In the genomic region with DNA sequence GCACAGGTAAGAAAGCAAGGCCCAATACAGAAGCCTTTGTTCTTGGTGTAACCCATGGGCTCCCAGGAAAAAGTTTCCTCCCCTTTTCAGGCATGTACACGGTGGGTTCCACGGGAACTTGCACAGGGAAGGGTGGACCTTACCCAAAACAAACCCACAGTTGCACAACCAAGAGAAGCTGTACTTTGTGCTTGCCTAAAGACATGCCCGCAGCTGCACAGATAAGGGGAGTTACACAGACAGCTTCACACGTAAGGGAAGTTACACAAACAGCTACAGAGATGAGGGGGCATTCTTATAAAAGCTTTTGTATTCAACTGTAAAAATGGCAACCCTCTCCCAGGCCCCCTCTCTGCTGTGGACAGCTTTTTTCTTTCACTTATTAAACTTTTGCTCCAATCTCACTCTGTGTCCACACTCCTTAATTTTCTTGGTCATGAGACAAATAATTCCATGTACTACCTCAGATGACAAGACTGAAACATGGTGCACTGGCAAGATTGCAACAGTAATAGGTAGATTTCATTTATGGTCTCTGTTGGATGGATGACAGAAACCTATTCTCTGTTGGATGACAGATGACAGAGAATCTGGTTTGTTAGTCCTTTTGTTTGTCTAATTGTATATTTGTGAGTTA, we compare ENCODE assay signal across 1 cellular context.
TF ChIP-seq lines count a peak whose summit lies in the region.

No MANE protein-coding gene starts in this region.

TF ChIP-seq in HepG2, 621 proteins besides CTCF, POLR2A, EP300 and RAD21 (continued from another document and continues in another):
- no peak for TF ChIP-seq ZNF562 (CRISPR knock-in tag; IDR thresholded peaks at IDR 0.05; ENCODE audit: borderline replicate concordance)
- peak; percentile 70; the same call in 1 of the 2 replicates for TF ChIP-seq POGK (CRISPR knock-in tag; conservative IDR thresholded peaks at IDR 0.05)
- TF ChIP-seq TOPORS (CRISPR knock-in tag; IDR thresholded peaks at IDR 0.05), result no peak
- TF ChIP-seq, protein P1, sequence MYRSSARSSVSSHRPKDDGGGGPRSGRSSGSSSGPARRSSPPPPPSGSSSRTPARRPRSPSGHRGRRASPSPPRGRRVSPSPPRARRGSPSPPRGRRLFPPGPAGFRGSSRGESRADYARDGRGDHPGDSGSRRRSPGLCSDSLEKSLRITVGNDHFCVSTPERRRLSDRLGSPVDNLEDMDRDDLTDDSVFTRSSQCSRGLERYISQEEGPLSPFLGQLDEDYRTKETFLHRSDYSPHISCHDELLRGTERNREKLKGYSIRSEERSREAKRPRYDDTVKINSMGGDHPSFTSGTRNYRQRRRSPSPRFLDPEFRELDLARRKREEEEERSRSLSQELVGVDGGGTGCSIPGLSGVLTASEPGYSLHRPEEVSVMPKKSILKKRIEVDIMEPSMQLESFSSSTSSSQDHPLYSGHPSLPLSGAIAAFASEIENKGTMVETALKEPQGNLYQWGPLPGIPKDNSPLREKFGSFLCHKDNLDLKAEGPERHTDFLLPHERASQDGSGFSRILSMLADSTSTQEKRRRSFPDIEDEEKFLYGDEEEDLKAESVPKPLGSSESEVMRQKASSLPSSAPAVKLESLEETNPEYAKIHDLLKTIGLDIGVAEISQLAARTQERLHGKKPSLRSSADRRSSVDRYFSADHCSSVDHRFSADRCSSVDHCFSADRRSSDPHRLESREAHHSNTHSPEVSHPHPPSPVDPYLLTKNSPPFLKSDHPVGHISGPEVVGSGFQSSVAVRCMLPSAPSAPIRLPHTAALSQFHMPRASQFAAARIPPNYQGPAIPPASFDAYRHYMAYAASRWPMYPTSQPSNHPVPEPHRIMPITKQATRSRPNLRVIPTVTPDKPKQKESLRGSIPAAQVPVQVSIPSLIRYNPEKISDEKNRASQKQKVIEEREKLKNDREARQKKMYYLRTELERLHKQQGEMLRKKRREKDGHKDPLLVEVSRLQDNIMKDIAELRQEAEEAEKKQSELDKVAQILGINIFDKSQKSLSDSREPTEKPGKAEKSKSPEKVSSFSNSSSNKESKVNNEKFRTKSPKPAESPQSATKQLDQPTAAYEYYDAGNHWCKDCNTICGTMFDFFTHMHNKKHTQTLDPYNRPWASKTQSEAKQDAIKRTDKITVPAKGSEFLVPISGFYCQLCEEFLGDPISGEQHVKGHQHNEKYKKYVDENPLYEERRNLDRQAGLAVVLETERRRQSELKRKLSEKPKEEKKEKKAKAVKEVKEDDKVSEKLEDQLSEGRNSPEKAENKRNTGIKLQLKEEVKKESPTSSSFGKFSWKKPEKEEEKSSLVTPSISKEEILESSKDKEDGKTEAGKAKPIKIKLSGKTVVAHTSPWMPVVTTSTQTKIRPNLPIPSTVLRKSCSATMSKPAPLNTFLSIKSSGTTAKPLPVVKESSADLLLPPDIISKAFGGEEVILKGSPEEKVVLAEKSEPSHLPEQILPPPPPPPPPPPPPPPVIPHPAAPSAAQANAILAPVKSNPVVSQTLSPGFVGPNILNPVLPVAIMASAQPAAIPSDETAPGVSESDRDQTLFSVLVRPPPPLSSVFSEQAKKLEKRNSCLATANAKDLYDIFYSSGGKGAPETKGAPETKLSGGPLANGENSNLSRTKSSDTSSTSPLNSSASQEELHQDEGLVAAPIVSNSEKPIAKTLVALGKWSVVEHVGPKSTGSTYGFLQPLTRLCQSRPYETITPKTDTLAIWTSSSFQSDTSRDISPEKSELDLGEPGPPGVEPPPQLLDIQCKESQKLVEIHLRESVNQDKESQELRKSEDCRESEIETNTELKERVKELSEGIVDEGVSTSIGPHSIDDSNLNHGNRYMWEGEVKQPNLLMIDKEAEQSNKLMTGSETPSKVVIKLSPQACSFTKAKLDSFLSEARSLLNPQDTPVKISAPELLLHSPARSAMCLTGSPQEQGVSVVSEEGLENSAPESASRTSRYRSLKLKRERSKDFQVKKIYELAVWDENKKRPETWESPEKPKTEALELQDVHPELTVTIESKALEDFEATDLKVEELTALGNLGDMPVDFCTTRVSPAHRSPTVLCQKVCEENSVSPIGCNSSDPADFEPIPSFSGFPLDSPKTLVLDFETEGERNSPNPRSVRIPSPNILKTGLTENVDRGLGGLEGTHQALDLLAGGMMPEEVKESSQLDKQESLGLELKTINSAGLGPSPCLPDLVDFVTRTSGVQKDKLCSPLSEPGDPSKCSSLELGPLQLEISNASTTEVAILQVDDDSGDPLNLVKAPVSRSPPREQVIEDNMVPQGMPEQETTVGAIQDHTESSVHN (CRISPR knock-in tag; IDR thresholded peaks at IDR 0.05), result no peak
- TF ChIP-seq ZBTB49 (CRISPR knock-in tag; IDR thresholded peaks at IDR 0.05; ENCODE audit: borderline replicate concordance), result no peak
- no peak for TF ChIP-seq ZNF207 (IDR thresholded peaks at IDR 0.05; ENCODE audit: borderline replicate concordance)
- no peak for TF ChIP-seq ZNF382 (CRISPR knock-in tag; IDR thresholded peaks at IDR 0.05; ENCODE audit: borderline replicate concordance)
- TF ChIP-seq ZNF816 (CRISPR knock-in tag; IDR thresholded peaks at IDR 0.05; ENCODE audit: borderline replicate concordance), result no peak
- no peak for TF ChIP-seq TRAFD1 (CRISPR knock-in tag; IDR thresholded peaks at IDR 0.05; ENCODE audit: borderline replicate concordance)
- TF ChIP-seq RBAK (CRISPR knock-in tag; IDR thresholded peaks at IDR 0.05), result no peak
- TF ChIP-seq ZNF775 (CRISPR knock-in tag; IDR thresholded peaks at IDR 0.05; ENCODE audit: borderline replicate concordance), result no peak
- peak; percentile 68; the same call in 1 of the 2 replicates for TF ChIP-seq BORCS8-MEF2B (CRISPR knock-in tag; IDR thresholded peaks at IDR 0.05)
- TF ChIP-seq ZBTB3 (CRISPR knock-in tag; IDR thresholded peaks at IDR 0.05; ENCODE audit: borderline replicate concordance, low read depth), result no peak
- peak; percentile 12; the same call in 1 of the 2 replicates for TF ChIP-seq ZNF12 (CRISPR knock-in tag; IDR thresholded peaks at IDR 0.05)
- TF ChIP-seq ERF (CRISPR knock-in tag; IDR thresholded peaks at IDR 0.05), result 0 out of 2 replicates have a peak, but pooled peaks have one; percentile 51
- TF ChIP-seq ZNF670 (CRISPR knock-in tag; IDR thresholded peaks at IDR 0.05; ENCODE audit: borderline replicate concordance), result peak; percentile 37; the same call in 1 of the 2 replicates
- peak; percentile 39; the same call in 1 of the 2 replicates for TF ChIP-seq TBX3 (IDR thresholded peaks at IDR 0.05; ENCODE audit: borderline replicate concordance)
- TF ChIP-seq, protein P2, sequence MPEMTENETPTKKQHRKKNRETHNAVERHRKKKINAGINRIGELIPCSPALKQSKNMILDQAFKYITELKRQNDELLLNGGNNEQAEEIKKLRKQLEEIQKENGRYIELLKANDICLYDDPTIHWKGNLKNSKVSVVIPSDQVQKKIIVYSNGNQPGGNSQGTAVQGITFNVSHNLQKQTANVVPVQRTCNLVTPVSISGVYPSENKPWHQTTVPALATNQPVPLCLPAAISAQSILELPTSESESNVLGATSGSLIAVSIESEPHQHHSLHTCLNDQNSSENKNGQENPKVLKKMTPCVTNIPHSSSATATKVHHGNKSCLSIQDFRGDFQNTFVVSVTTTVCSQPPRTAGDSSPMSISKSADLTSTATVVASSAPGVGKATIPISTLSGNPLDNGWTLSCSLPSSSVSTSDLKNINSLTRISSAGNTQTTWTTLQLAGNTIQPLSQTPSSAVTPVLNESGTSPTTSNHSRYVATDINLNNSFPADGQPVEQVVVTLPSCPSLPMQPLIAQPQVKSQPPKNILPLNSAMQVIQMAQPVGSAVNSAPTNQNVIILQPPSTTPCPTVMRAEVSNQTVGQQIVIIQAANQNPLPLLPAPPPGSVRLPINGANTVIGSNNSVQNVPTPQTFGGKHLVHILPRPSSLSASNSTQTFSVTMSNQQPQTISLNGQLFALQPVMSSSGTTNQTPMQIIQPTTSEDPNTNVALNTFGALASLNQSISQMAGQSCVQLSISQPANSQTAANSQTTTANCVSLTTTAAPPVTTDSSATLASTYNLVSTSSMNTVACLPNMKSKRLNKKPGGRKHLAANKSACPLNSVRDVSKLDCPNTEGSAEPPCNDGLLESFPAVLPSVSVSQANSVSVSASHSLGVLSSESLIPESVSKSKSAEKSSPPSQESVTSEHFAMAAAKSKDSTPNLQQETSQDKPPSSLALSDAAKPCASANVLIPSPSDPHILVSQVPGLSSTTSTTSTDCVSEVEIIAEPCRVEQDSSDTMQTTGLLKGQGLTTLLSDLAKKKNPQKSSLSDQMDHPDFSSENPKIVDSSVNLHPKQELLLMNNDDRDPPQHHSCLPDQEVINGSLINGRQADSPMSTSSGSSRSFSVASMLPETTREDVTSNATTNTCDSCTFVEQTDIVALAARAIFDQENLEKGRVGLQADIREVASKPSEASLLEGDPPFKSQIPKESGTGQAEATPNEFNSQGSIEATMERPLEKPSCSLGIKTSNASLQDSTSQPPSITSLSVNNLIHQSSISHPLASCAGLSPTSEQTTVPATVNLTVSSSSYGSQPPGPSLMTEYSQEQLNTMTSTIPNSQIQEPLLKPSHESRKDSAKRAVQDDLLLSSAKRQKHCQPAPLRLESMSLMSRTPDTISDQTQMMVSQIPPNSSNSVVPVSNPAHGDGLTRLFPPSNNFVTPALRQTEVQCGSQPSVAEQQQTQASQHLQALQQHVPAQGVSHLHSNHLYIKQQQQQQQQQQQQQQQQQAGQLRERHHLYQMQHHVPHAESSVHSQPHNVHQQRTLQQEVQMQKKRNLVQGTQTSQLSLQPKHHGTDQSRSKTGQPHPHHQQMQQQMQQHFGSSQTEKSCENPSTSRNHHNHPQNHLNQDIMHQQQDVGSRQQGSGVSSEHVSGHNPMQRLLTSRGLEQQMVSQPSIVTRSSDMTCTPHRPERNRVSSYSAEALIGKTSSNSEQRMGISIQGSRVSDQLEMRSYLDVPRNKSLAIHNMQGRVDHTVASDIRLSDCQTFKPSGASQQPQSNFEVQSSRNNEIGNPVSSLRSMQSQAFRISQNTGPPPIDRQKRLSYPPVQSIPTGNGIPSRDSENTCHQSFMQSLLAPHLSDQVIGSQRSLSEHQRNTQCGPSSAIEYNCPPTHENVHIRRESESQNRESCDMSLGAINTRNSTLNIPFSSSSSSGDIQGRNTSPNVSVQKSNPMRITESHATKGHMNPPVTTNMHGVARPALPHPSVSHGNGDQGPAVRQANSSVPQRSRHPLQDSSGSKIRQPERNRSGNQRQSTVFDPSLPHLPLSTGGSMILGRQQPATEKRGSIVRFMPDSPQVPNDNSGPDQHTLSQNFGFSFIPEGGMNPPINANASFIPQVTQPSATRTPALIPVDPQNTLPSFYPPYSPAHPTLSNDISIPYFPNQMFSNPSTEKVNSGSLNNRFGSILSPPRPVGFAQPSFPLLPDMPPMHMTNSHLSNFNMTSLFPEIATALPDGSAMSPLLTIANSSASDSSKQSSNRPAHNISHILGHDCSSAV (CRISPR knock-in tag; IDR thresholded peaks at IDR 0.05; ENCODE audit: borderline replicate concordance), result no peak
- no peak; the same call in 1 of the 2 replicates for TF ChIP-seq JUNB (CRISPR knock-in tag; IDR thresholded peaks at IDR 0.05; ENCODE audit: borderline replicate concordance)
- TF ChIP-seq, protein P3, sequence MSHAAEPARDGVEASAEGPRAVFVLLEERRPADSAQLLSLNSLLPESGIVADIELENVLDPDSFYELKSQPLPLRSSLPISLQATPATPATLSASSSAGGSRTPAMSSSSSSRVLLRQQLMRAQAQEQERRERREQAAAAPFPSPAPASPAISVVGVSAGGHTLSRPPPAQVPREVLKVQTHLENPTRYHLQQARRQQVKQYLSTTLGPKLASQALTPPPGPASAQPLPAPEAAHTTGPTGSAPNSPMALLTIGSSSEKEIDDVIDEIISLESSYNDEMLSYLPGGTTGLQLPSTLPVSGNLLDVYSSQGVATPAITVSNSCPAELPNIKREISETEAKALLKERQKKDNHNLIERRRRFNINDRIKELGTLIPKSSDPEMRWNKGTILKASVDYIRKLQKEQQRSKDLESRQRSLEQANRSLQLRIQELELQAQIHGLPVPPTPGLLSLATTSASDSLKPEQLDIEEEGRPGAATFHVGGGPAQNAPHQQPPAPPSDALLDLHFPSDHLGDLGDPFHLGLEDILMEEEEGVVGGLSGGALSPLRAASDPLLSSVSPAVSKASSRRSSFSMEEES (CRISPR knock-in tag; IDR thresholded peaks at IDR 0.05), result no peak
- no peak for TF ChIP-seq ZNF557 (CRISPR knock-in tag; IDR thresholded peaks at IDR 0.05)
- TF ChIP-seq ZMYM4 (CRISPR knock-in tag; IDR thresholded peaks at IDR 0.05), result peak; percentile 87
- TF ChIP-seq RARG (CRISPR knock-in tag; IDR thresholded peaks at IDR 0.05; ENCODE audit: low read depth), result no peak
- TF ChIP-seq ZNF629 (CRISPR knock-in tag; conservative IDR thresholded peaks at IDR 0.05), result 0 out of 2 replicates have a peak, but pooled peaks have one; percentile 48
- no peak for TF ChIP-seq ZNF550 (CRISPR knock-in tag; IDR thresholded peaks at IDR 0.05; ENCODE audit: borderline replicate concordance)
- TF ChIP-seq ZNF569 (CRISPR knock-in tag; IDR thresholded peaks at IDR 0.05; ENCODE audit: borderline replicate concordance), result no peak
